9 cellular contexts compared by ENCODE assay signal in genomic region chr2:237154050-237154638, GRCh38.
DNase-seq lines count a peak whose midpoint lies in the region; ATAC-seq and TF ChIP-seq lines count a peak whose summit lies in the region.
"Had no signal": no experiment of that assay in that cellular context is flagged by ENCODE, and none has a peak within 500 bp of the region (broad histone marks: within the 10 kb centered on the region; RNA-seq: fewer than 3 reads in every experiment).

No MANE protein-coding gene starts in this region.

- no peak overlapping the region for H4K5ac ChIP-seq in H9 (ENCODE audit: insufficient read length, low read depth, low read length)

- H3K79me2 ChIP-seq in H9 (ENCODE audit: insufficient read depth, low read length) (no peaks in the 10 kb centered on the region), hepatocyte (no peaks in the 10 kb centered on the region)

- peaks cover 20% of the 10 kb centered on the region for H3K4me1 Mint-ChIP-seq in CD8-positive, alpha-beta T cell (ENCODE audit: low read depth)
- peaks cover 3 to 7% of the 10 kb centered on the region in 2 experiments for H3K4me1 Mint-ChIP-seq in H9

- POLR2A ChIA-PET in CD8-positive, alpha-beta T cell (lab: Charles Lee), result interaction anchor here (1.3 kb wide), 1 partner anchor 268 kb away, joined by 3 read pairs; no protein-coding TSS in a partner anchor
- POLR2A ChIA-PET in Panc1 (lab: Charles Lee), result no interaction called here

- no peak overlapping the region for H3K27ac Mint-ChIP-seq in CD8-positive, alpha-beta T cell
- H3K27ac Mint-ChIP-seq in H9, result no peak overlapping the region
- H3K27ac Mint-ChIP-seq: T-helper 1 cell treated with Interleukin-12 subunit alpha and Interleukin-12 subunit beta and Interleukin-4 antibody, amounts not matched to agents 30 μg/mL and 1 μg/mL, for 36 hours had no signal

- intact Hi-C loops in CD8-positive, alpha-beta T cell (cut with DNase I, micrococcal nuclease), result loop anchor here (1.0 to 5.0 kb wide), 5 partner anchors 267 to 593 kb away; no protein-coding TSS in a partner anchor
- intact Hi-C loops in Panc1 (cut with micrococcal nuclease; ENCODE audit: unreplicated experiment), result loop anchor here (5.0 to 10.0 kb wide), 3 partner anchors 251 to 418 kb away; no protein-coding TSS in a partner anchor

- H3K79me1 ChIP-seq in H9 (ENCODE audit: insufficient read depth, low read depth, low read length, poor library complexity, severe bottlenecking), result no peaks in the 10 kb centered on the region

- H3T11ph ChIP-seq in H9 (ENCODE audit: low read length), result no peak overlapping the region

- H2BK5ac ChIP-seq in H9 (ENCODE audit: insufficient read length, low read length), result no peak overlapping the region

- no peaks in the 10 kb centered on the region for H3K9me3 Mint-ChIP-seq in CD8-positive, alpha-beta T cell
- H3K9me3 Mint-ChIP-seq in H9, result no peaks in the 10 kb centered on the region
- H3K9me3 Mint-ChIP-seq: T-helper 1 cell treated with Interleukin-12 subunit alpha and Interleukin-12 subunit beta and Interleukin-4 antibody, amounts not matched to agents 30 μg/mL and 1 μg/mL, for 36 hours had no signal

- H2AFZ ChIP-seq in H9 (ENCODE audit: low read length) (no peak overlapping the region), hepatocyte (no peak overlapping the region)

- H3K4me3 ChIP-seq in CD8-positive, alpha-beta T cell (ENCODE audit: low read depth, low read length), result no peak overlapping the region
- H3K4me3 ChIP-seq in Panc1 (ENCODE audit: low read depth in 2 of 2, low read length in 2 of 2) (no peak overlapping the region), hepatocyte (no peak overlapping the region)

- no peak overlapping the region for H3K23ac ChIP-seq in H9 (ENCODE audit: insufficient read length, low read depth, low read length)

- H2BK15ac ChIP-seq in H9 (ENCODE audit: low read depth, low read length), result no peak overlapping the region

- no peaks in the 10 kb centered on the region for H3K36me3 ChIP-seq in CD8-positive, alpha-beta T cell (ENCODE audit: insufficient read depth, low read length)
- H3K36me3 ChIP-seq in Panc1 (ENCODE audit: control insufficient read depth, insufficient read depth, low read length) (no peaks in the 10 kb centered on the region), hepatocyte (replicated peaks; ENCODE audit: insufficient read depth, low read depth) (no peaks in the 10 kb centered on the region)

- H4K91ac ChIP-seq in H9 (ENCODE audit: insufficient read length, low read depth, low read length), result no peak overlapping the region

- H3K4ac ChIP-seq in H9 (ENCODE audit: low read depth, low read length), result no peak overlapping the region

- in situ Hi-C loops in Panc1 (cut with HindIII; ENCODE audit: low pct_unique_long_range_greater_than_20kb, low sequenced_read_pairs), result no loop called here

- H3K23me2 ChIP-seq in H9 (ENCODE audit: insufficient read length, low read depth, low read length, poor library complexity, severe bottlenecking), result no peaks in the 10 kb centered on the region

- no peak overlapping the region for H3K9ac ChIP-seq in H9 (ENCODE audit: extremely low read depth, insufficient read length, low read length)

- no CpG with 5 or more reads among the region's 7 CpGs for WGBS in H9 (ENCODE audit: extremely low coverage, insufficient read length, low lambda C conversion rate)
- 44% methylated on average over 7 of the region's 7 CpGs for WGBS in hepatocyte (ENCODE audit: low lambda C conversion rate, missing lambda C conversion rate)

- TF ChIP-seq CTCF in CD8-positive, alpha-beta T cell (IDR thresholded peaks at IDR 0.05), result peak; percentile 59
- peak; percentile 86 for TF ChIP-seq CTCF in H9 (conservative IDR thresholded peaks at IDR 0.05)
- peak; percentile 90 for TF ChIP-seq CTCF in Panc1 (IDR thresholded peaks at IDR 0.05)
- TF ChIP-seq CTCF in hepatocyte (IDR thresholded peaks at IDR 0.05; ENCODE audit: poor library complexity), result peak; percentile 60

- H2BK120ac ChIP-seq in H9 (ENCODE audit: low read depth, low read length, poor library complexity, severe bottlenecking), result no peak overlapping the region

- peak; percentile 81 for ATAC-seq in CD8-positive, alpha-beta T cell
- ATAC-seq in Panc1 (peak; percentile 74), GM21723 (IDR thresholded peaks at IDR 0.05; ENCODE audit: unreplicated experiment) (no peak), HG03432 (IDR thresholded peaks at IDR 0.05; ENCODE audit: unreplicated experiment) (no peak)

- H3K27me3 ChIP-seq in CD8-positive, alpha-beta T cell (ENCODE audit: insufficient read depth, low read length), result no peaks in the 10 kb centered on the region
- H3K27me3 ChIP-seq in H9 (ENCODE audit: insufficient read depth, low read length) (no peaks in the 10 kb centered on the region), Panc1 (ENCODE audit: control insufficient read depth, insufficient read depth, low read length) (no peaks in the 10 kb centered on the region), hepatocyte (no peaks in the 10 kb centered on the region)

- H2AK5ac ChIP-seq in H9 (ENCODE audit: insufficient read length, low read length), result no peak overlapping the region

- no peak overlapping the region for H3K4me3 Mint-ChIP-seq in CD8-positive, alpha-beta T cell
- H3K4me3 Mint-ChIP-seq in H9, result no peak overlapping the region
- H3K4me3 Mint-ChIP-seq: T-helper 1 cell treated with Interleukin-12 subunit alpha and Interleukin-12 subunit beta and Interleukin-4 antibody, amounts not matched to agents 30 μg/mL and 1 μg/mL, for 36 hours had no signal

- no peaks in the 10 kb centered on the region for H3K9me3 ChIP-seq in CD8-positive, alpha-beta T cell (ENCODE audit: low read length)
- H3K9me3 ChIP-seq in H9 (ENCODE audit: control insufficient read depth, low read depth, low read length), result no peaks in the 10 kb centered on the region
- no peaks in the 10 kb centered on the region for H3K9me3 ChIP-seq in Panc1 (ENCODE audit: control insufficient read depth, insufficient read depth, low read depth, low read length)
- no peaks in the 10 kb centered on the region for H3K9me3 ChIP-seq in hepatocyte (ENCODE audit: low read depth)

- peak in 6 of 7 experiments; percentile 34 to 73 (median 50) for DNase-seq in CD8-positive, alpha-beta T cell
- DNase-seq in H9 (peak; percentile 71), Panc1 (ENCODE audit: low read depth, low spot score) (no peak), hepatocyte (ENCODE audit: low spot score) (peak; percentile 53)
- peak; percentile 51 for DNase-seq in activated naive CD4-positive, alpha-beta T cell treated with Interleukin-2 at 50 U/mL for 16 hours
- peak; percentile 36 to 41 for DNase-seq in stimulated activated CD4-positive, alpha-beta T cell treated with anti-CD3 and anti-CD28 coated beads, Interleukin-4, amount 100 ng/mL, for 48 hours (ENCODE audit: low read depth in 2 of 2)

- H2BK12ac ChIP-seq in H9 (ENCODE audit: insufficient read length, low read depth, low read length), result no peak overlapping the region

- no peaks in the 10 kb centered on the region for H3K9me2 ChIP-seq in hepatocyte (replicated peaks; ENCODE audit: insufficient read depth)

- H3K4me2 ChIP-seq in H9 (ENCODE audit: insufficient read depth, insufficient read length, low read length) (no peak overlapping the region), hepatocyte (no peak overlapping the region)

- no peaks in the 10 kb centered on the region for H3K27me3 Mint-ChIP-seq in CD8-positive, alpha-beta T cell (ENCODE audit: low read depth)
- peaks cover 2% of the 10 kb centered on the region for H3K27me3 Mint-ChIP-seq in H9 (ENCODE audit: low read depth)

- H2BK20ac ChIP-seq in H9 (ENCODE audit: low read depth, low read length, poor library complexity, severe bottlenecking), result no peak overlapping the region

- H3K18ac ChIP-seq in H9 (ENCODE audit: insufficient read length, low read depth, low read length), result no peak overlapping the region

- no peaks in the 10 kb centered on the region for H3K36me3 Mint-ChIP-seq in CD8-positive, alpha-beta T cell
- H3K36me3 Mint-ChIP-seq in H9 (ENCODE audit: insufficient read depth in 1 of 3, low read depth in 3 of 3), result no peaks in the 10 kb centered on the region

- H3K14ac ChIP-seq in H9 (ENCODE audit: insufficient read depth, low read length), result no peak overlapping the region

- no peak overlapping the region for H4K8ac ChIP-seq in H9 (replicated peaks; ENCODE audit: insufficient read length, low read depth, low read length)

- no peak overlapping the region for H3K56ac ChIP-seq in H9 (ENCODE audit: insufficient read length, low read depth, low read length)

- H3K4me1 ChIP-seq in CD8-positive, alpha-beta T cell (ENCODE audit: insufficient read depth, low read length), result peaks cover 14% of the 10 kb centered on the region
- no peaks in the 10 kb centered on the region for H3K4me1 ChIP-seq in H9 (ENCODE audit: insufficient read depth, low read length)
- no peaks in the 10 kb centered on the region; the same call in 1 of the 2 replicates for H3K4me1 ChIP-seq in Panc1 (ENCODE audit: control insufficient read depth, insufficient read depth, low read length)
- H3K4me1 ChIP-seq in hepatocyte (ENCODE audit: insufficient read depth), result peaks cover 12% of the 10 kb centered on the region

- H3K27ac ChIP-seq in CD8-positive, alpha-beta T cell (ENCODE audit: low read depth, low read length), result no peak overlapping the region
- H3K27ac ChIP-seq in H9 (ENCODE audit: insufficient read length, low read depth, low read length), result no peak overlapping the region
- H3K27ac ChIP-seq in Panc1 (ENCODE audit: low read length), result peak overlapping the region; percentile 55
- H3K27ac ChIP-seq in hepatocyte, result no peak overlapping the region

- no peaks in the 10 kb centered on the region for H4K20me1 ChIP-seq in H9 (ENCODE audit: control insufficient read depth, insufficient read depth, insufficient read length)
- H4K20me1 ChIP-seq in hepatocyte (ENCODE audit: insufficient read depth, poor library complexity, severe bottlenecking), result no peaks in the 10 kb centered on the region

- no TSS peak for BruUV-seq in Panc1 (replicated peaks; lab: Mats Ljungman, UMichigan)

- CTCF ChIA-PET in CD8-positive, alpha-beta T cell (lab: Charles Lee), result interaction anchor here (0.6 to 4.6 kb wide), 18 partner anchors 12 to 591 kb away, joined by 3 to 54 read pairs (median 4); no protein-coding TSS in a partner anchor
- CTCF ChIA-PET in Panc1 (lab: Charles Lee), result interaction anchor here (0.6 to 1.2 kb wide), 2 partner anchors 114 to 256 kb away, joined by 3 to 7 read pairs; no protein-coding TSS in a partner anchor

Comparison
In these comparisons a context has a peak if more than half of its experiments do, and no peak if none do; other contexts are left out.
1. ATAC-seq: peak in CD8-positive, alpha-beta T cell (single experiment) and Panc1 (single experiment); none in GM21723 (single experiment) and HG03432 (single experiment).
2. Peak in every context shown above with its lines, with median percentiles within 50 percentile points of each other: CTCF ChIP-seq.